Comparison of ENCODE assay signal across 8 cellular contexts in genomic region chr9:136484153-136485048, GRCh38. TPM values are rescaled to one million over a fixed set of nuclear protein-coding genes. Genes with fewer than 3 reads are reported as not detected.
DNase-seq lines count a peak whose midpoint lies in the region; ATAC-seq and TF ChIP-seq lines count a peak whose summit lies in the region.

No MANE protein-coding gene starts in this region.

- DNase-seq in cardiac muscle cell (ENCODE audit: low read depth in 1 of 2, low spot score in 1 of 2), result no peak
- no peak for DNase-seq in left ventricle myocardium superior
- peak in 1 of 2 experiments; percentile 29 for DNase-seq in SJCRH30
- peak in 2 of 3 experiments; percentile 18 to 28 for DNase-seq in effector memory CD8-positive, alpha-beta T cell
- peak; percentile 30 for DNase-seq in natural killer cell
- DNase-seq in GOT3 (lab: John Stamatoyannopoulos, UW), result no peak
- DNase-seq in NCI-H82 (lab: John Stamatoyannopoulos, UW), result no peak

- peaks cover 41% of the 10 kb centered on the region for H3K36me3 Mint-ChIP-seq in effector memory CD8-positive, alpha-beta T cell (ENCODE audit: insufficient read depth)
- no peaks in the 10 kb centered on the region for H3K36me3 Mint-ChIP-seq in natural killer cell

- peak overlapping the region; percentile 60 to 84 for H3K27ac Mint-ChIP-seq in effector memory CD8-positive, alpha-beta T cell
- H3K27ac Mint-ChIP-seq in natural killer cell, result peak overlapping the region; percentile 95 to 100

- peak overlapping the region; percentile 99 for H3K27ac ChIP-seq in cardiac muscle cell
- H3K27ac ChIP-seq in SJCRH30, result no peak overlapping the region

- H3K9me3 Mint-ChIP-seq in effector memory CD8-positive, alpha-beta T cell, result no peaks in the 10 kb centered on the region
- no peaks in the 10 kb centered on the region for H3K9me3 Mint-ChIP-seq in natural killer cell

- H3K4me3 ChIP-seq in cardiac muscle cell, result peak overlapping the region; percentile 35
- H3K4me3 ChIP-seq in SJCRH30, result peak overlapping the region; percentile 68

- H3K9me3 ChIP-seq in cardiac muscle cell (ENCODE audit: low read depth) (no peaks in the 10 kb centered on the region), SJCRH30 (replicated peaks) (no peaks in the 10 kb centered on the region)

- peaks cover 11% of the 10 kb centered on the region for H3K4me1 ChIP-seq in cardiac muscle cell (ENCODE audit: low read depth)
- peaks cover 6% of the 10 kb centered on the region; the same call in 1 of the 2 replicates for H3K4me1 ChIP-seq in SJCRH30

- TF ChIP-seq CTCF in cardiac muscle cell (IDR thresholded peaks at IDR 0.05; ENCODE audit: low read depth, low read length) (no peak), natural killer cell (IDR thresholded peaks at IDR 0.05) (no peak)

- ATAC-seq in left ventricle myocardium superior, result no peak
- no peak for ATAC-seq in effector memory CD8-positive, alpha-beta T cell (replicated peaks)
- ATAC-seq in natural killer cell, result no peak
- no peak for ATAC-seq in HG02884 (IDR thresholded peaks at IDR 0.05; ENCODE audit: unreplicated experiment)

- H3K4me1 Mint-ChIP-seq in effector memory CD8-positive, alpha-beta T cell (ENCODE audit: low read depth in 2 of 2), result peaks cover 24 to 28% of the 10 kb centered on the region in 2 donors
- H3K4me1 Mint-ChIP-seq in natural killer cell, result peaks cover 22 to 34% of the 10 kb centered on the region in 2 donors

- H3K27me3 ChIP-seq in cardiac muscle cell (no peaks in the 10 kb centered on the region), SJCRH30 (no peaks in the 10 kb centered on the region)

- peak overlapping the region; percentile 60 to 70 for H3K4me3 Mint-ChIP-seq in effector memory CD8-positive, alpha-beta T cell
- peak overlapping the region; percentile 78 for H3K4me3 Mint-ChIP-seq in natural killer cell

- intact Hi-C loops in left ventricle myocardium superior (cut with micrococcal nuclease) (loop anchor here (2.0 kb wide), 1 partner anchor 140 kb away; no protein-coding TSS in a partner anchor), natural killer cell (cut with micrococcal nuclease) (loop anchor here (1.0 to 5.0 kb wide), 3 partner anchors 63 to 160 kb away; partner anchors contain the start of gene NOTCH1)

- peaks cover 0 to 9% of the 10 kb centered on the region in 2 donors for H3K27me3 Mint-ChIP-seq in effector memory CD8-positive, alpha-beta T cell
- peaks cover 0 to 2% of the 10 kb centered on the region in 2 donors for H3K27me3 Mint-ChIP-seq in natural killer cell (ENCODE audit: low read depth in 2 of 2)

- H3K36me3 ChIP-seq in cardiac muscle cell (no peaks in the 10 kb centered on the region), SJCRH30 (no peaks in the 10 kb centered on the region; the same call in 1 of the 2 replicates)

RNA-seq across cellular contexts. Expression of gene SEC16A, which starts 1.6 kb away (rescaled TPM):
- total RNA-seq in cardiac muscle cell, result 33.5 and 39.5 TPM in 2 replicates
- 32.3 and 35.8 TPM in 2 replicates for polyA plus RNA-seq in cardiac muscle cell
- total RNA-seq in left ventricle myocardium superior, result 23.2 TPM
- 44.5 and 47.7 TPM in 2 replicates for total RNA-seq in SJCRH30 (2014; rRNA removed; shearing (Covaris generic))
- total RNA-seq in natural killer cell, result 10 to 100 TPM; 84.3 to 89.0 (median 87.1) TPM

RNA-seq across cellular contexts. Expression of gene INPP5E, which starts 44.8 kb away (rescaled TPM):
- total RNA-seq in cardiac muscle cell (19.2 and 26.8 TPM in 2 replicates), left ventricle myocardium superior (12.1 TPM), natural killer cell (10 to 100 TPM; 12.1 to 15.7 (median 14.4) TPM)
- polyA plus RNA-seq in cardiac muscle cell, result 14.9 and 19.5 TPM in 2 replicates
- total RNA-seq in SJCRH30 (2014; rRNA removed; shearing (Covaris generic)), result 14.3 and 18.3 TPM in 2 replicates

Comparison
In these comparisons a context has a peak if more than half of its experiments do, and no peak if none do; other contexts are left out.
1. DNase-seq: peak in effector memory CD8-positive, alpha-beta T cell (2 of 3) and natural killer cell (single experiment); none in cardiac muscle cell (0 of 2), left ventricle myocardium superior (single experiment), GOT3 (single experiment) and NCI-H82 (single experiment).